ENCODE assay signal across 12 cellular contexts in genomic region chr18:54254265-54254758, GRCh38. TPM values are rescaled to one million over a fixed set of nuclear protein-coding genes. Genes with fewer than 3 reads are reported as not detected.
A peak's percentile ranks its signal among the peaks of the same experiment; 100 is the strongest.
DNase-seq lines count a peak whose midpoint lies in the region; ATAC-seq, FAIRE-seq and TF ChIP-seq lines count a peak whose summit lies in the region.
"Had no signal": no experiment of that assay in that cellular context is flagged by ENCODE, and none has a peak within 500 bp of the region (broad histone marks: within the 10 kb centered on the region; RNA-seq: fewer than 3 reads in every experiment).

No MANE protein-coding gene starts in this region.

- POLR2A ChIA-PET in H1 (lab: Charles Lee; ENCODE audit: partially characterized antibody): interaction anchor here (0.9 to 1.2 kb wide), 3 partner anchors 15 to 46 kb away, joined by 3 to 5 read pairs (median 4); partner anchors contain the start of genes MBD2 and POLI
- POLR2A ChIA-PET in T-cell (lab: Charles Lee): interaction anchor here in 1 of 2 donors (1.0 kb wide), 1 partner anchor 35 kb away, joined by 3 read pairs; no protein-coding TSS in a partner anchor

- no peak overlapping the region for H3K4me3 ChIP-seq in H1 (ENCODE audit: extremely low read depth in 1 of 4, insufficient read depth in 2 of 4, low read depth in 3 of 4, low read length in 4 of 4)
- peak overlapping the region; percentile 28 for H3K4me3 ChIP-seq in neural cell (ENCODE audit: low read length)

- peaks cover 6 to 14% (median 12%) of the 10 kb centered on the region in 3 donors for H3K4me1 Mint-ChIP-seq in T-cell

- ATAC-seq in activated naive CD4-positive, alpha-beta T cell treated with anti-CD3 and anti-CD28 coated beads, Interleukin-2, amount 50 U/mL, for 72 hours: no peak
- ATAC-seq in HG03439 (IDR thresholded peaks at IDR 0.05; ENCODE audit: unreplicated experiment) (no peak), T-cell (replicated peaks in 1 of 4) (no peak)
- ATAC-seq: CD8-positive, alpha-beta T cell had no signal

- no peak overlapping the region for H3K23ac ChIP-seq in H1 (ENCODE audit: insufficient read length)

- H2AFZ ChIP-seq in H1 (ENCODE audit: low read length): peak overlapping the region; percentile 88
- H2AFZ ChIP-seq in neural cell (ENCODE audit: low read depth, low read length): no peak overlapping the region

- no peak overlapping the region for H4K8ac ChIP-seq in H1 (ENCODE audit: extremely low read depth, insufficient read depth, low read length)

- FAIRE-seq in H1 (lab: Jason Lieb, UNC): peak; percentile 19

- H3K27me3 ChIP-seq in H1 (replicated peaks in 1 of 4; ENCODE audit: control insufficient read depth in 3 of 4, extremely low read depth in 1 of 4, insufficient read depth in 3 of 4, low read length in 3 of 4) (no peaks in the 10 kb centered on the region), neural cell (ENCODE audit: insufficient read depth, low read depth, low read length) (no peaks in the 10 kb centered on the region)

- no peak overlapping the region for H2BK12ac ChIP-seq in H1 (ENCODE audit: low read depth, low read length)

- no peak overlapping the region for H2BK120ac ChIP-seq in H1 (replicated peaks; ENCODE audit: low read depth, low read length)

- TF ChIP-seq RAD21 in H1 (IDR thresholded peaks at IDR 0.05 in 1 of 2, conservative IDR thresholded peaks at IDR 0.05 in 1 of 2; ENCODE audit: low read depth in 2 of 2, low read length in 2 of 2): no peak
- no peak for TF ChIP-seq RAD21 in neural cell (conservative IDR thresholded peaks at IDR 0.05)

- H3K27ac ChIP-seq in H1 (ENCODE audit: low read depth, low read length): no peak overlapping the region
- H3K27ac ChIP-seq in neural cell (ENCODE audit: low read length): no peak overlapping the region

- DNase-seq in Caki2 (ENCODE audit: low read depth): peak; percentile 14
- DNase-seq in NCI-H146 treated with DMSO at 0.1 percent for 48 hours (lab: John Stamatoyannopoulos, UW; ENCODE audit: unreplicated experiment): peak; percentile 66
- DNase-seq in H1 (ENCODE audit: low read depth in 1 of 2, low spot score in 2 of 2): no peak
- DNase-seq in activated naive CD4-positive, alpha-beta T cell treated with anti-CD3 and anti-CD28 coated beads, Interleukin-2, amount 50 U/mL, for 72 hours (ENCODE audit: low spot score in 2 of 2): no peak
- no peak for DNase-seq in T-cell
- DNase-seq in stimulated activated naive CD4-positive, alpha-beta T cell (lab: John Stamatoyannopoulos, UW): no peak
- DNase-seq: CD8-positive, alpha-beta T cell; NCI-H1048; stimulated activated CD8-positive, alpha-beta memory T cell treated with anti-CD3 and anti-CD28 coated beads, Interleukin-4, amount 100 ng/mL, for 48 hours had no signal

- H4K91ac ChIP-seq in H1 (replicated peaks; ENCODE audit: insufficient read length, low read length): no peak overlapping the region

- 55% methylated on average over 10 of the region's 10 CpGs; no CpG with 5 or more reads in 1 of the 2 experiments for WGBS in H1 (ENCODE audit: extremely low coverage in 1 of 2, insufficient coverage in 1 of 2, insufficient read length in 1 of 2, insufficient replicate concordance in 2 of 2, low coverage in 1 of 2, low lambda C conversion rate in 2 of 2, missing lambda C conversion rate in 1 of 2), 2 experiments

- H2BK15ac ChIP-seq in H1 (ENCODE audit: low read length): no peak overlapping the region

- peak overlapping the region; percentile 26 to 33; a peak in 2 of 4 replicates for H3K4me2 ChIP-seq in H1 (ENCODE audit: insufficient read depth in 1 of 2, low read depth in 2 of 2, low read length in 2 of 2)
- H3K4me2 ChIP-seq in neural cell (ENCODE audit: low read length): no peak overlapping the region

- peaks cover 0 to 6% of the 10 kb centered on the region in 2 donors for H3K9me3 Mint-ChIP-seq in activated naive CD4-positive, alpha-beta T cell treated with anti-CD3 and anti-CD28 coated beads, Interleukin-2, amount 50 U/mL, for 72 hours
- no peaks in the 10 kb centered on the region for H3K9me3 Mint-ChIP-seq in T-cell
- H3K9me3 Mint-ChIP-seq: CD8-positive, alpha-beta T cell; neural crest cell had no signal

- no peak overlapping the region for H2BK5ac ChIP-seq in H1 (ENCODE audit: low read depth, low read length)

- H3K27me3 Mint-ChIP-seq in T-cell: no peaks in the 10 kb centered on the region

- no peak overlapping the region for H3K4ac ChIP-seq in H1 (replicated peaks; ENCODE audit: insufficient read length, low read depth, low read length)

- in situ Hi-C loops in Caki2 (cut with HindIII; ENCODE audit: low pct_unique_long_range_greater_than_20kb, low sequenced_read_pairs): no loop called here

- no peak for TF ChIP-seq POLR2A in H1 (IDR thresholded peaks at IDR 0.05; ENCODE audit: control extremely low read depth in 1 of 2, low read depth in 2 of 2, low read length in 2 of 2)

- H3K36me3 ChIP-seq in H1 (ENCODE audit: control insufficient read depth in 2 of 4, insufficient read depth in 4 of 4, low read length in 3 of 4): no peaks in the 10 kb centered on the region
- no peaks in the 10 kb centered on the region for H3K36me3 ChIP-seq in neural cell (ENCODE audit: insufficient read depth, low read length)

- no peak overlapping the region for H3K56ac ChIP-seq in H1 (replicated peaks; ENCODE audit: insufficient read length, low read depth, low read length)

- H3K27ac Mint-ChIP-seq in activated naive CD4-positive, alpha-beta T cell treated with anti-CD3 and anti-CD28 coated beads, Interleukin-2, amount 50 U/mL, for 72 hours: no peak overlapping the region
- no peak overlapping the region for H3K27ac Mint-ChIP-seq in T-cell
- H3K27ac Mint-ChIP-seq: CD8-positive, alpha-beta T cell had no signal

- peak overlapping the region; percentile 62; the same call in 1 of the 2 replicates for H3K18ac ChIP-seq in H1 (ENCODE audit: extremely low read depth, low read length)

- no peak overlapping the region for H3K4me3 Mint-ChIP-seq in T-cell
- H3K4me3 Mint-ChIP-seq: CD8-positive, alpha-beta T cell; neural crest cell had no signal

- no peak overlapping the region for H2AK5ac ChIP-seq in H1 (ENCODE audit: low read depth, low read length)

- TF ChIP-seq EP300 in H1 (IDR thresholded peaks at IDR 0.05; ENCODE audit: borderline replicate concordance in 1 of 2, low read depth in 2 of 2, low read length in 2 of 2) (no peak), neural cell (conservative IDR thresholded peaks at IDR 0.05; ENCODE audit: poor library complexity, severe bottlenecking) (no peak)

- H3K9me3 ChIP-seq in H1 (ENCODE audit: insufficient read depth in 2 of 2, low read depth in 1 of 2, low read length in 1 of 2): no peaks in the 10 kb centered on the region; a peak in 1 of 4 replicates
- no peaks in the 10 kb centered on the region for H3K9me3 ChIP-seq in neural cell (ENCODE audit: low read length)

- CTCF ChIA-PET in H1 (lab: Charles Lee; ENCODE audit: partially characterized antibody): interaction anchor here (1.3 kb wide), 1 partner anchor 16 kb away, joined by 3 read pairs; no protein-coding TSS in a partner anchor
- CTCF ChIA-PET in T-cell (lab: Charles Lee): no interaction called here

- H3K9ac ChIP-seq in H1 (replicated peaks in 1 of 4; ENCODE audit: extremely low read depth in 1 of 4, low read depth in 3 of 4, low read length in 3 of 4) (peak overlapping the region in 1 of 4 experiments; percentile 34; a peak in 2 of 7 replicates), neural cell (ENCODE audit: low read length) (no peak overlapping the region)

- TF ChIP-seq CTCF in H1 (IDR thresholded peaks at IDR 0.05; ENCODE audit: control extremely low read depth in 1 of 3, insufficient read depth in 1 of 3, low read depth in 1 of 3, low read length in 3 of 3): no peak
- no peak for TF ChIP-seq CTCF in neural cell (IDR thresholded peaks at IDR 0.05; ENCODE audit: poor library complexity, severe bottlenecking)

- no peak overlapping the region for H3K14ac ChIP-seq in H1 (ENCODE audit: insufficient read length)

- H4K5ac ChIP-seq in H1 (ENCODE audit: insufficient read length, low read depth, low read length): no peak overlapping the region

- H3K23me2 ChIP-seq in H1 (ENCODE audit: low read depth, low read length): no peaks in the 10 kb centered on the region

- H3K79me2 ChIP-seq in H1 (ENCODE audit: control insufficient read depth in 1 of 2, insufficient read depth in 2 of 2, low read length in 2 of 2) (no peaks in the 10 kb centered on the region), neural cell (replicated peaks; ENCODE audit: insufficient read depth, low read length) (no peaks in the 10 kb centered on the region)

- H3K36me3 Mint-ChIP-seq in activated naive CD4-positive, alpha-beta T cell treated with anti-CD3 and anti-CD28 coated beads, Interleukin-2, amount 50 U/mL, for 72 hours: no peaks in the 10 kb centered on the region
- no peaks in the 10 kb centered on the region for H3K36me3 Mint-ChIP-seq in T-cell
- H3K36me3 Mint-ChIP-seq: CD8-positive, alpha-beta T cell had no signal

- no peak overlapping the region for H2BK20ac ChIP-seq in H1 (ENCODE audit: low read length)

- H3F3A ChIP-seq in neural cell (ENCODE audit: insufficient read depth, low read length, poor library complexity, severe bottlenecking): no peaks in the 10 kb centered on the region

- H3K4me1 ChIP-seq in H1 (replicated peaks in 1 of 4; ENCODE audit: control insufficient read depth in 3 of 4, insufficient read depth in 4 of 4, low read length in 3 of 4): peaks cover 0 to 13% (median 9%) of the 10 kb centered on the region in 4 experiments; a peak in 5 of 7 replicates

- H4K20me1 ChIP-seq in H1 (replicated peaks in 1 of 2; ENCODE audit: control insufficient read depth in 1 of 2, insufficient read depth in 2 of 2, low read length in 2 of 2) (no peaks in the 10 kb centered on the region), neural cell (ENCODE audit: insufficient read depth) (no peaks in the 10 kb centered on the region)

- no peaks in the 10 kb centered on the region for H3K79me1 ChIP-seq in H1 (ENCODE audit: low read depth, low read length)

- no peaks in the 10 kb centered on the region for H3K9me2 ChIP-seq in neural cell (ENCODE audit: insufficient read depth, low read length)

RNA-seq across cellular contexts. Expression of gene POLI, which starts 15.0 kb away (rescaled TPM):
- total RNA-seq in Caki2 (2014; rRNA removed; shearing (Covaris generic); ENCODE audit: low replicate concordance): 6.1 and 10.1 TPM in 2 replicates
- 32.4 and 33.5 TPM in 2 replicates for total RNA-seq in H1 (2021; fragmentation: NEBNext Ultra II Directional; extraction: Animal tissue kit (Norgen Biotek cat#: 25700))
- polyA plus RNA-seq in H1 (2011; rRNA removed): 12.3 and 15.4 TPM in 2 replicates
- 22.5 TPM for polyA plus RNA-seq in H1 (2011; cell fraction: cytosol; rRNA removed)
- polyA plus RNA-seq in H1 (2011; cell fraction: nucleus; rRNA removed): 19.6 TPM
- polyA plus RNA-seq in H1 (2012, experiment 1 of 2): 15.3 to 27.5 TPM (median 18.9 TPM) in 4 replicates
- 1.6 TPM for polyA plus RNA-seq in H1 (2012, experiment 2 of 2)
- 22.3 TPM for polyA plus RNA-seq in H1 (2013, experiment 1 of 2)
- 21.3 TPM for polyA plus RNA-seq in H1 (2013, experiment 2 of 2)
- polyA minus RNA-seq in H1 (2011; rRNA and poly(A)+ RNA removed): 25.0 and 35.6 TPM in 2 replicates
- polyA minus RNA-seq in H1 (2011; cell fraction: cytosol; rRNA and poly(A)+ RNA removed): 21.4 TPM
- polyA minus RNA-seq in H1 (2011; cell fraction: nucleus; rRNA and poly(A)+ RNA removed): 63.3 TPM
- 43.4 and 46.7 TPM in 2 replicates for polyA plus RNA-seq in neural cell
- polyA minus RNA-seq in neural cell: 59.6 and 79.2 TPM in 2 replicates
- 10 to 100 TPM; 13.2 to 23.7 TPM for total RNA-seq in activated naive CD4-positive, alpha-beta T cell treated with anti-CD3 and anti-CD28 coated beads, Interleukin-2, amount 50 U/mL, for 72 hours
- 10 to 100 TPM; 28.5 to 44.4 (median 37.3) TPM for total RNA-seq in T-cell

RNA-seq across cellular contexts. Expression of gene MBD2, which starts 29.8 kb away (rescaled TPM):
- 19.5 and 24.1 TPM in 2 replicates for total RNA-seq in Caki2 (2014; rRNA removed; shearing (Covaris generic); ENCODE audit: low replicate concordance)
- total RNA-seq in H1 (2021; fragmentation: NEBNext Ultra II Directional; extraction: Animal tissue kit (Norgen Biotek cat#: 25700)): 36.2 TPM in 2 replicates
- polyA plus RNA-seq in H1 (2011; rRNA removed) (34.0 and 52.7 TPM in 2 replicates), neural cell (16.4 and 20.5 TPM in 2 replicates)
- 29.4 TPM for polyA plus RNA-seq in H1 (2011; cell fraction: cytosol; rRNA removed)
- polyA plus RNA-seq in H1 (2011; cell fraction: nucleus; rRNA removed): 30.5 TPM
- polyA plus RNA-seq in H1 (2012, experiment 1 of 2): 30.0 to 40.8 TPM (median 34.9 TPM) in 4 replicates
- polyA plus RNA-seq in H1 (2012, experiment 2 of 2): 22.5 TPM
- 31.0 TPM for polyA plus RNA-seq in H1 (2013, experiment 1 of 2)
- 29.3 TPM for polyA plus RNA-seq in H1 (2013, experiment 2 of 2)
- polyA minus RNA-seq in H1 (2011; rRNA and poly(A)+ RNA removed): 39.3 and 52.9 TPM in 2 replicates
- 16.2 TPM for polyA minus RNA-seq in H1 (2011; cell fraction: cytosol; rRNA and poly(A)+ RNA removed)
- 17.0 TPM for polyA minus RNA-seq in H1 (2011; cell fraction: nucleus; rRNA and poly(A)+ RNA removed)
- polyA minus RNA-seq in neural cell: 26.5 and 27.3 TPM in 2 replicates
- 100 to 1,000 TPM in 1 of 2 donors, 10 to 100 TPM in 1; 91.6 to 151 TPM for total RNA-seq in activated naive CD4-positive, alpha-beta T cell treated with anti-CD3 and anti-CD28 coated beads, Interleukin-2, amount 50 U/mL, for 72 hours
- 100 to 1,000 TPM in 2 of 5 donors, 10 to 100 TPM in 3; 83.8 to 107 (median 97.5) TPM for total RNA-seq in T-cell

Comparison
In these comparisons a context has a peak if more than half of its experiments do, and no peak if none do; other contexts are left out.
1. DNase-seq: peak in Caki2 (single experiment) and NCI-H146 treated with DMSO at 0.1 percent for 48 hours (single experiment); none in H1 (0 of 2), activated naive CD4-positive, alpha-beta T cell treated with anti-CD3 and anti-CD28 coated beads, Interleukin-2, amount 50 U/mL, for 72 hours (0 of 2), T-cell (0 of 34) and stimulated activated naive CD4-positive, alpha-beta T cell (0 of 6).